In the genomic region with DNA sequence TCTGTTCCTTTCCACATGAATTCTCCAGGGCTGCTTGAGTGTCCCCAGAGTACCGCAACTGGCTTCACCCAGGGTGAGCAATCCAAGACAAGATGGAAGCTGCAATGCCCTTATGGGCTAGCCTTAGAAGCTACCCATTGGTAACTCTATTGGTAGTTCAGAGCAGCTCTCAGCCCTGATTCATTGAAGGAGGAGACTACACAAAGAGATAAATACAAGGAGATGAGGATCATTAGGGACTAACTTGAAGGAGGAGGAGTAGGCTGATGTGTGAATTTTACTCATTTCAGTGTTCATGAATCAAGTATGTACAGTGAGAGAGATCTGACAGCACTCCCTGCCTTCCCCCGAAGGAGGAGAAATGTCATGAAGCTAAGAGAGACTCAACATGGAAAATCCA, we compare ENCODE assay signal across 22 cellular contexts.
A peak's percentile ranks its signal among the peaks of the same experiment; 100 is the strongest.
DNase-seq lines count a peak whose midpoint lies in the region; ATAC-seq and TF ChIP-seq lines count a peak whose summit lies in the region.
"Had no signal": no experiment of that assay in that cellular context is flagged by ENCODE, and none has a peak within 500 bp of the region (broad histone marks: within the 10 kb centered on the region; RNA-seq: fewer than 3 reads in every experiment).

No MANE protein-coding gene starts in this region.

- ATAC-seq in lower lobe of right lung: no peak

- H4K20me1 ChIP-seq in PC-9 (ENCODE audit: insufficient read depth): no peaks in the 10 kb centered on the region

- no peaks in the 10 kb centered on the region for H3K4me1 ChIP-seq in PC-9 (replicated peaks; ENCODE audit: insufficient read depth)
- H3K4me1 ChIP-seq in lower lobe of right lung: peaks cover 7% of the 10 kb centered on the region
- peaks cover 0 to 27% (median 0%) of the 10 kb centered on the region in 5 donors for H3K4me1 ChIP-seq in subcutaneous abdominal adipose tissue (ENCODE audit: control insufficient read depth in 5 of 5, insufficient read depth in 5 of 5, low read length in 5 of 5)

- DNase-seq in PC-9 (no peak), brain microvascular endothelial cell (no peak), lower lobe of right lung (no peak), NOMO-1 treated with DMSO at 0.1 percent for 48 hours (lab: John Stamatoyannopoulos, UW; ENCODE audit: unreplicated experiment) (no peak), cerebellar nuclear complex (lab: John Stamatoyannopoulos, UW) (no peak), HK-2 (ENCODE audit: unreplicated experiment) (no peak)
- DNase-seq: activated CD4-positive, alpha-beta T cell treated with anti-CD3 and anti-CD28 coated beads, Interleukin-2, amount 50 U/mL, for 1 hour; activated CD8-positive, alpha-beta memory T cell treated with anti-CD3 and anti-CD28 coated beads, Interleukin-2, amount 50 U/mL, for 4 hours; activated effector memory CD4-positive, alpha-beta T cell treated with anti-CD3 and anti-CD28 coated beads, Interleukin-2, amount 50 U/mL, for 16 hours; DMS79; erythroblast; mammary epithelial cell; NCI-H187; NCI-H2227 treated with DMSO at 0.1 percent for 48 hours; NCI-H748 treated with DMSO at 0.1 percent for 48 hours; OCI-M1; retina; SIG-M5; stimulated activated CD4-positive, alpha-beta T cell treated with anti-CD3 and anti-CD28 coated beads, Interleukin-15, amount 100 ng/mL, for 24 hours; T-helper 1 cell had no signal

- no peak overlapping the region for H3K4me2 ChIP-seq in PC-9

- BruUV-seq in PC-9 (replicated peaks; lab: Mats Ljungman, UMichigan): no TSS peak

- POLR2A ChIA-PET in PC-9 (lab: Charles Lee; ENCODE audit: unreplicated experiment): no interaction called here

- TF ChIP-seq CTCF in PC-9 (conservative IDR thresholded peaks at IDR 0.05): no peak
- TF ChIP-seq CTCF in brain microvascular endothelial cell (IDR thresholded peaks at IDR 0.05; ENCODE audit: low read depth, low read length, missing control alignments): no peak
- TF ChIP-seq CTCF in lower lobe of right lung (IDR thresholded peaks at IDR 0.05): no peak

- H3K36me3 ChIP-seq in PC-9 (ENCODE audit: low read depth): no peaks in the 10 kb centered on the region
- no peaks in the 10 kb centered on the region for H3K36me3 ChIP-seq in brain microvascular endothelial cell (replicated peaks)
- H3K36me3 ChIP-seq in lower lobe of right lung: no peaks in the 10 kb centered on the region
- H3K36me3 ChIP-seq in subcutaneous abdominal adipose tissue (ENCODE audit: control insufficient read depth in 5 of 5, insufficient read depth in 5 of 5, low read length in 5 of 5): no peaks in the 10 kb centered on the region
- H3K36me3 ChIP-seq: neutrophil had no signal

- H3K9me3 ChIP-seq in PC-9 (ENCODE audit: insufficient read depth, low read depth): no peaks in the 10 kb centered on the region
- H3K9me3 ChIP-seq in lower lobe of right lung: no peaks in the 10 kb centered on the region
- H3K9me3 ChIP-seq in subcutaneous abdominal adipose tissue (ENCODE audit: control insufficient read depth in 5 of 5, low read length in 5 of 5): no peaks in the 10 kb centered on the region
- H3K9me3 ChIP-seq: neutrophil had no signal

- no peaks in the 10 kb centered on the region for H3F3A ChIP-seq in PC-9 (ENCODE audit: insufficient read depth, low read depth)

- CTCF ChIA-PET in PC-9 (lab: Charles Lee): no interaction called here

- peak overlapping the region in 1 of 5 donors; percentile 7 for H3K9ac ChIP-seq in subcutaneous abdominal adipose tissue (ENCODE audit: low read length in 5 of 5)

- H3K27me3 ChIP-seq in PC-9 (ENCODE audit: insufficient read depth, low read depth) (no peaks in the 10 kb centered on the region), brain microvascular endothelial cell (replicated peaks) (no peaks in the 10 kb centered on the region), lower lobe of right lung (ENCODE audit: low read depth) (no peaks in the 10 kb centered on the region), subcutaneous abdominal adipose tissue (ENCODE audit: control insufficient read depth in 5 of 5, insufficient read depth in 4 of 5, low read length in 5 of 5) (no peaks in the 10 kb centered on the region)
- H3K27me3 ChIP-seq: neutrophil had no signal

- H3K9me2 ChIP-seq in PC-9 (ENCODE audit: insufficient read depth): no peaks in the 10 kb centered on the region

- in situ Hi-C loops in brain microvascular endothelial cell (cut with HindIII; ENCODE audit: low pct_ligation_motif_present, low sequenced_read_pairs): no loop called here

- H2AFZ ChIP-seq in PC-9: 0 out of 2 replicates have a peak overlapping the region, but pooled peaks have one; percentile 23

- H3K4me3 ChIP-seq in PC-9 (no peak overlapping the region), brain microvascular endothelial cell (ENCODE audit: low read depth, low read length) (no peak overlapping the region), lower lobe of right lung (no peak overlapping the region), subcutaneous abdominal adipose tissue (ENCODE audit: low read depth in 1 of 5, low read length in 5 of 5) (no peak overlapping the region)

- intact Hi-C loops in PC-9 (cut with micrococcal nuclease; ENCODE audit: unreplicated experiment) (no loop called here), lower lobe of right lung (cut with DNase I) (no loop called here)

- H3K27ac ChIP-seq in PC-9 (no peak overlapping the region), brain microvascular endothelial cell (peak overlapping the region; percentile 72), lower lobe of right lung (peak overlapping the region; percentile 65), subcutaneous abdominal adipose tissue (ENCODE audit: low read depth, low read length) (peak overlapping the region; percentile 87)
- H3K27ac ChIP-seq: neutrophil had no signal

- no peaks in the 10 kb centered on the region for H3K79me2 ChIP-seq in PC-9 (ENCODE audit: low read depth)
